Comparison of ENCODE assay signal across 1 cellular context in genomic region chr9:135971892-135972291, GRCh38.
TF ChIP-seq lines count a peak whose summit lies in the region.

No MANE protein-coding gene starts in this region.

TF ChIP-seq in HepG2, 621 proteins besides CTCF, POLR2A, EP300 and RAD21 (continued from another document and continues in another):
- TF ChIP-seq DDIT3 (CRISPR knock-in tag; IDR thresholded peaks at IDR 0.05): 0 out of 2 replicates have a peak, but pooled peaks have one; percentile 84
- no peak for TF ChIP-seq SSRP1 (CRISPR knock-in tag; IDR thresholded peaks at IDR 0.05)
- TF ChIP-seq ZNF430 (CRISPR knock-in tag; IDR thresholded peaks at IDR 0.05): peak; percentile 100
- no peak for TF ChIP-seq U2AF1 (optimal IDR thresholded peaks at IDR 0.05; ENCODE audit: low read depth, low read length)
- TF ChIP-seq ZNF12 (CRISPR knock-in tag; IDR thresholded peaks at IDR 0.05): peak; percentile 96
- peak; percentile 96; the same call in 1 of the 2 replicates for TF ChIP-seq ZFP1 (CRISPR knock-in tag; IDR thresholded peaks at IDR 0.05)
- peak; percentile 44 for TF ChIP-seq ZNF496 (CRISPR knock-in tag; IDR thresholded peaks at IDR 0.05; ENCODE audit: insufficient replicate concordance)
- TF ChIP-seq, protein P1, sequence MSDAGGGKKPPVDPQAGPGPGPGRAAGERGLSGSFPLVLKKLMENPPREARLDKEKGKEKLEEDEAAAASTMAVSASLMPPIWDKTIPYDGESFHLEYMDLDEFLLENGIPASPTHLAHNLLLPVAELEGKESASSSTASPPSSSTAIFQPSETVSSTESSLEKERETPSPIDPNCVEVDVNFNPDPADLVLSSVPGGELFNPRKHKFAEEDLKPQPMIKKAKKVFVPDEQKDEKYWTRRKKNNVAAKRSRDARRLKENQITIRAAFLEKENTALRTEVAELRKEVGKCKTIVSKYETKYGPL (CRISPR knock-in tag; IDR thresholded peaks at IDR 0.05): peak; percentile 97
- peak; percentile 95 for TF ChIP-seq ZNF142 (CRISPR knock-in tag; IDR thresholded peaks at IDR 0.05)
- TF ChIP-seq TCF7 (IDR thresholded peaks at IDR 0.05; ENCODE audit: low read depth): no peak
- peak; percentile 100 for TF ChIP-seq ZBTB42 (CRISPR knock-in tag; IDR thresholded peaks at IDR 0.05)
- TF ChIP-seq ZNF234 (CRISPR knock-in tag; conservative IDR thresholded peaks at IDR 0.05): peak; percentile 99
- peak; percentile 94 for TF ChIP-seq ZNF710 (CRISPR knock-in tag; IDR thresholded peaks at IDR 0.05; ENCODE audit: borderline replicate concordance)
- TF ChIP-seq SAP130 (CRISPR knock-in tag; IDR thresholded peaks at IDR 0.05; ENCODE audit: low read depth): peak; percentile 100
- peak; percentile 92; the same call in 1 of the 2 replicates for TF ChIP-seq MTF2 (CRISPR knock-in tag; IDR thresholded peaks at IDR 0.05; ENCODE audit: borderline replicate concordance)
- TF ChIP-seq NCOA5 (CRISPR knock-in tag; IDR thresholded peaks at IDR 0.05): no peak
- TF ChIP-seq, protein P2, sequence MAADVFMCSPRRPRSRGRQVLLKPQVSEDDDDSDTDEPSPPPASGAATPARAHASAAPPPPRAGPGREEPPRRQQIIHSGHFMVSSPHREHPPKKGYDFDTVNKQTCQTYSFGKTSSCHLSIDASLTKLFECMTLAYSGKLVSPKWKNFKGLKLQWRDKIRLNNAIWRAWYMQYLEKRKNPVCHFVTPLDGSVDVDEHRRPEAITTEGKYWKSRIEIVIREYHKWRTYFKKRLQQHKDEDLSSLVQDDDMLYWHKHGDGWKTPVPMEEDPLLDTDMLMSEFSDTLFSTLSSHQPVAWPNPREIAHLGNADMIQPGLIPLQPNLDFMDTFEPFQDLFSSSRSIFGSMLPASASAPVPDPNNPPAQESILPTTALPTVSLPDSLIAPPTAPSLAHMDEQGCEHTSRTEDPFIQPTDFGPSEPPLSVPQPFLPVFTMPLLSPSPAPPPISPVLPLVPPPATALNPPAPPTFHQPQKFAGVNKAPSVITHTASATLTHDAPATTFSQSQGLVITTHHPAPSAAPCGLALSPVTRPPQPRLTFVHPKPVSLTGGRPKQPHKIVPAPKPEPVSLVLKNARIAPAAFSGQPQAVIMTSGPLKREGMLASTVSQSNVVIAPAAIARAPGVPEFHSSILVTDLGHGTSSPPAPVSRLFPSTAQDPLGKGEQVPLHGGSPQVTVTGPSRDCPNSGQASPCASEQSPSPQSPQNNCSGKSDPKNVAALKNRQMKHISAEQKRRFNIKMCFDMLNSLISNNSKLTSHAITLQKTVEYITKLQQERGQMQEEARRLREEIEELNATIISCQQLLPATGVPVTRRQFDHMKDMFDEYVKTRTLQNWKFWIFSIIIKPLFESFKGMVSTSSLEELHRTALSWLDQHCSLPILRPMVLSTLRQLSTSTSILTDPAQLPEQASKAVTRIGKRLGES (CRISPR knock-in tag; IDR thresholded peaks at IDR 0.05; ENCODE audit: borderline replicate concordance): peak; percentile 98
- peak; percentile 96; the same call in 1 of the 2 replicates for TF ChIP-seq ZNF33A (CRISPR knock-in tag; IDR thresholded peaks at IDR 0.05; ENCODE audit: borderline replicate concordance)
- TF ChIP-seq ZKSCAN8 (CRISPR knock-in tag; IDR thresholded peaks at IDR 0.05; ENCODE audit: borderline replicate concordance): peak; percentile 86
- peak; percentile 97 for TF ChIP-seq DMTF1 (CRISPR knock-in tag; IDR thresholded peaks at IDR 0.05)
- TF ChIP-seq ZNF776 (CRISPR knock-in tag; IDR thresholded peaks at IDR 0.05): peak; percentile 98
- TF ChIP-seq ZBTB3 (CRISPR knock-in tag; IDR thresholded peaks at IDR 0.05; ENCODE audit: borderline replicate concordance, low read depth): peak; percentile 79; the same call in 1 of the 2 replicates
- TF ChIP-seq CC2D1A (CRISPR knock-in tag; IDR thresholded peaks at IDR 0.05): peak; percentile 82; the same call in 1 of the 2 replicates
- TF ChIP-seq, protein P3, sequence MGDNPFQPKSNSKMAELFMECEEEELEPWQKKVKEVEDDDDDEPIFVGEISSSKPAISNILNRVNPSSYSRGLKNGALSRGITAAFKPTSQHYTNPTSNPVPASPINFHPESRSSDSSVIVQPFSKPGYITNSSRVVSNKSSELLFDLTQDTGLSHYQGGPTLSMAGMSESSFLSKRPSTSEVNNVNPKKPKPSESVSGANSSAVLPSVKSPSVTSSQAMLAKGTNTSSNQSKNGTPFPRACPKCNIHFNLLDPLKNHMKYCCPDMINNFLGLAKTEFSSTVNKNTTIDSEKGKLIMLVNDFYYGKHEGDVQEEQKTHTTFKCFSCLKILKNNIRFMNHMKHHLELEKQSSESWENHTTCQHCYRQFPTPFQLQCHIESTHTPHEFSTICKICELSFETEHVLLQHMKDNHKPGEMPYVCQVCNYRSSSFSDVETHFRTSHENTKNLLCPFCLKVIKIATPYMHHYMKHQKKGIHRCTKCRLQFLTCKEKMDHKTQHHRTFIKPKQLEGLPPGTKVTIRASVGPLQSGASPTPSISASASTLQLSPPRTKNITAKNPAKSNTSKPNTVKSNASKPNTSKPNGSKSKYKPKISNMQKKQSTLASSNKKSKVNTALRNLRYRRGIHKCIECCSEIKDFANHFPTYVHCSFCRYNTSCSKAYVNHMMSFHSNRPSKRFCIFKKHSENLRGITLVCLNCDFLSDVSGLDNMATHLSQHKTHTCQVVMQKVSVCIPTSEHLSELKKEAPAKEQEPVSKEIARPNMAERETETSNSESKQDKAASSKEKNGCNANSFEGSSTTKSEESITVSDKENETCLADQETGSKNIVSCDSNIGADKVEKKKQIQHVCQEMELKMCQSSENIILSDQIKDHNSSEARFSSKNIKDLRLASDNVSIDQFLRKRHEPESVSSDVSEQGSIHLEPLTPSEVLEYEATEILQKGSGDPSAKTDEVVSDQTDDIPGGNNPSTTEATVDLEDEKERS (CRISPR knock-in tag; IDR thresholded peaks at IDR 0.05): peak; percentile 98
- peak; percentile 72; the same call in 1 of the 2 replicates for TF ChIP-seq ZNF703 (CRISPR knock-in tag; IDR thresholded peaks at IDR 0.05; ENCODE audit: borderline replicate concordance)
- TF ChIP-seq, protein P4, sequence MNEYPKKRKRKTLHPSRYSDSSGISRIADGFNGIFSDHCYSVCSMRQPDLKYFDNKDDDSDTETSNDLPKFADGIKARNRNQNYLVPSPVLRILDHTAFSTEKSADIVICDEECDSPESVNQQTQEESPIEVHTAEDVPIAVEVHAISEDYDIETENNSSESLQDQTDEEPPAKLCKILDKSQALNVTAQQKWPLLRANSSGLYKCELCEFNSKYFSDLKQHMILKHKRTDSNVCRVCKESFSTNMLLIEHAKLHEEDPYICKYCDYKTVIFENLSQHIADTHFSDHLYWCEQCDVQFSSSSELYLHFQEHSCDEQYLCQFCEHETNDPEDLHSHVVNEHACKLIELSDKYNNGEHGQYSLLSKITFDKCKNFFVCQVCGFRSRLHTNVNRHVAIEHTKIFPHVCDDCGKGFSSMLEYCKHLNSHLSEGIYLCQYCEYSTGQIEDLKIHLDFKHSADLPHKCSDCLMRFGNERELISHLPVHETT (CRISPR knock-in tag; conservative IDR thresholded peaks at IDR 0.05): peak; percentile 95
- 0 out of 2 replicates have a peak, but pooled peaks have one; percentile 79 for TF ChIP-seq SMAD1 (CRISPR knock-in tag; IDR thresholded peaks at IDR 0.05; ENCODE audit: borderline replicate concordance, low read depth)
- TF ChIP-seq ZNF230 (CRISPR knock-in tag; IDR thresholded peaks at IDR 0.05): peak; percentile 99
- peak; percentile 97 for TF ChIP-seq MED13 (CRISPR knock-in tag; IDR thresholded peaks at IDR 0.05)
- TF ChIP-seq ZSCAN22 (CRISPR knock-in tag; IDR thresholded peaks at IDR 0.05): peak; percentile 86
- TF ChIP-seq DNMT1 (CRISPR knock-in tag; IDR thresholded peaks at IDR 0.05): peak; percentile 67; the same call in 1 of the 2 replicates
- TF ChIP-seq BRCA1 (CRISPR knock-in tag; IDR thresholded peaks at IDR 0.05): peak; percentile 100
- peak; percentile 48 for TF ChIP-seq STAG1 (CRISPR knock-in tag; IDR thresholded peaks at IDR 0.05)
- TF ChIP-seq SRY (CRISPR knock-in tag; IDR thresholded peaks at IDR 0.05): peak; percentile 100
- no peak for TF ChIP-seq RFX5 (IDR thresholded peaks at IDR 0.05; ENCODE audit: low read depth, low read length)
- peak; percentile 81; the same call in 1 of the 2 replicates for TF ChIP-seq ZBTB39 (CRISPR knock-in tag; IDR thresholded peaks at IDR 0.05)
- TF ChIP-seq RELA (CRISPR knock-in tag; IDR thresholded peaks at IDR 0.05): peak; percentile 93
- peak; percentile 88 for TF ChIP-seq THAP11 (CRISPR knock-in tag; IDR thresholded peaks at IDR 0.05)
- TF ChIP-seq ETV6 (CRISPR knock-in tag; conservative IDR thresholded peaks at IDR 0.05): peak; percentile 99
- no peak for TF ChIP-seq HNRNPK (IDR thresholded peaks at IDR 0.05; ENCODE audit: low read depth, low read length, poor library complexity, severe bottlenecking)
- TF ChIP-seq TEAD2 (CRISPR knock-in tag; IDR thresholded peaks at IDR 0.05): peak; percentile 98
